In the genomic region with DNA sequence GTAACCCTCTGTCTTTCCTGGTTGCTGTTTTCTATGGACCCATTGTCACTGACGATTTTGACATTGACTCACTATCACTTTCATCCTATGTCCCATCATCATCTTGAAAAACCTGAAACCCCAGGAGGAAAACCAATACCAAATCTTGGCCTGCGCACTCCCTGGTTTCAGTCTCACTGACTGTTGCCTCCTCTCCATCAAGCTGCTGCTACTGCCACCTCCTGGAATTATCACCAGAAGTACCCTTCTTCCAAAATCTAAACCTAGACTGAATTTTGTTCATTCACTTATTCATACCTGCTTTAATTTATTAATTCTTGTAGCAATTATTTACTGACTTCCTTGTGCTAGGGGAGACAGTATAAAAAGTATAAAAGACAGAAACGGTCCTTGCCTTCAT, we compare ENCODE assay signal across 9 cellular contexts. TPM values are rescaled to one million over a fixed set of nuclear protein-coding genes. Genes with fewer than 3 reads are reported as not detected.
A peak's percentile ranks its signal among the peaks of the same experiment; 100 is the strongest.
DNase-seq lines count a peak whose midpoint lies in the region.
"Had no signal": no experiment of that assay in that cellular context is flagged by ENCODE, and none has a peak within 500 bp of the region (broad histone marks: within the 10 kb centered on the region; RNA-seq: fewer than 3 reads in every experiment).

No MANE protein-coding gene starts in this region.

- peak; percentile 14 for DNase-seq in NCI-H2171 treated with DMSO at 0.1 percent for 48 hours (lab: John Stamatoyannopoulos, UW)
- DNase-seq in NCI-H2171 (lab: John Stamatoyannopoulos, UW), result no peak
- peak; percentile 25 for DNase-seq in RKO (ENCODE audit: low spot score)
- peak; percentile 5 to 19 for DNase-seq in dermis microvascular lymphatic vessel endothelial cell (ENCODE audit: low read depth in 2 of 2)
- DNase-seq in stimulated activated CD4-positive, alpha-beta T cell treated with anti-CD3 and anti-CD28 coated beads, Interleukin-1b, Interleukin-23, amount 100 ng/mL, for 48 hours, result peak; percentile 56
- no peak for DNase-seq in NCI-H2029 treated with DMSO at 0.1 percent for 48 hours (lab: John Stamatoyannopoulos, UW)
- DNase-seq in NCI-H1092 (lab: John Stamatoyannopoulos, UW), result no peak
- DNase-seq in caudate nucleus (lab: John Stamatoyannopoulos, UW), result no peak

- no peak overlapping the region for H3K27ac ChIP-seq in caudate nucleus (ENCODE audit: low read depth, low read length)
- H3K27ac ChIP-seq: BLaER1 had no signal

RNA-seq across cellular contexts. Expression of a gene that starts 44.5 kb away (rescaled TPM):
- total RNA-seq in dermis microvascular lymphatic vessel endothelial cell, result 14.6 and 19.1 TPM in 2 replicates

Comparison
In these comparisons a context has a peak if more than half of its experiments do, and no peak if none do; other contexts are left out.
1. DNase-seq: peak in NCI-H2171 treated with DMSO at 0.1 percent for 48 hours (single experiment), RKO (single experiment), dermis microvascular lymphatic vessel endothelial cell (2 of 2) and stimulated activated CD4-positive, alpha-beta T cell treated with anti-CD3 and anti-CD28 coated beads, Interleukin-1b, Interleukin-23, amount 100 ng/mL, for 48 hours (single experiment); none in NCI-H2171 (single experiment), NCI-H2029 treated with DMSO at 0.1 percent for 48 hours (single experiment), NCI-H1092 (single experiment) and caudate nucleus (0 of 61).